ENCODE assay signal across 8 cellular contexts in genomic region chr1:18927654-18928272, GRCh38. TPM values are rescaled to one million over a fixed set of nuclear protein-coding genes. Genes with fewer than 3 reads are reported as not detected.
DNase-seq lines count a peak whose midpoint lies in the region; ATAC-seq and TF ChIP-seq lines count a peak whose summit lies in the region.

No MANE protein-coding gene starts in this region.

- no peak for TF ChIP-seq CTCF in heart left ventricle (IDR thresholded peaks at IDR 0.05)
- no peak for TF ChIP-seq CTCF in NB4 (IDR thresholded peaks at IDR 0.05; ENCODE audit: low read depth, low read length)
- no peak for TF ChIP-seq CTCF in mesothelial cell of epicardium (IDR thresholded peaks at IDR 0.05; ENCODE audit: unreplicated experiment)

- H3K9me3 ChIP-seq in heart left ventricle: no peaks in the 10 kb centered on the region

- peaks cover 9% of the 10 kb centered on the region for H3K36me3 Mint-ChIP-seq in activated T-helper 2 cell treated with anti-CD3 and anti-CD28 coated beads, Interferon-gamma antibody, Interleukin-2, Interleukin-4, amounts not matched to agents 10 μg/mL and 5 μg/mL and 100 μg/mL, durations not matched to agents 14 hours and 24 hours and 36 hours (ENCODE audit: low read depth)
- H3K36me3 Mint-ChIP-seq in mesothelial cell of epicardium: peaks cover 1% of the 10 kb centered on the region

- peak overlapping the region; percentile 83 for H3K4me3 Mint-ChIP-seq in activated T-helper 2 cell treated with anti-CD3 and anti-CD28 coated beads, Interferon-gamma antibody, Interleukin-2, Interleukin-4, amounts not matched to agents 10 μg/mL and 5 μg/mL and 100 μg/mL, durations not matched to agents 14 hours and 24 hours and 36 hours (ENCODE audit: low read depth)
- no peak overlapping the region for H3K4me3 Mint-ChIP-seq in mesothelial cell of epicardium

- H3K4me1 Mint-ChIP-seq in activated T-helper 2 cell treated with anti-CD3 and anti-CD28 coated beads, Interferon-gamma antibody, Interleukin-2, Interleukin-4, amounts not matched to agents 10 μg/mL and 5 μg/mL and 100 μg/mL, durations not matched to agents 14 hours and 24 hours and 36 hours (ENCODE audit: low read depth): peaks cover 73% of the 10 kb centered on the region
- H3K4me1 Mint-ChIP-seq in mesothelial cell of epicardium: peaks cover 31% of the 10 kb centered on the region

- H3K9me3 Mint-ChIP-seq in activated T-helper 2 cell treated with anti-CD3 and anti-CD28 coated beads, Interferon-gamma antibody, Interleukin-2, Interleukin-4, amounts not matched to agents 10 μg/mL and 5 μg/mL and 100 μg/mL, durations not matched to agents 14 hours and 24 hours and 36 hours: no peaks in the 10 kb centered on the region
- H3K9me3 Mint-ChIP-seq in mesothelial cell of epicardium: peaks cover 3% of the 10 kb centered on the region

- H3K4me3 ChIP-seq in heart left ventricle: peak overlapping the region in 2 of 12 donors; percentile 31 to 46
- H3K4me3 ChIP-seq in NB4 (ENCODE audit: low read depth, low read length): no peak overlapping the region

- H3K36me3 ChIP-seq in heart left ventricle: no peaks in the 10 kb centered on the region

- 57 to 84% (median 68%) methylated on average over 12 of the region's 12 CpGs for WGBS in heart left ventricle, 4 donors

- peak overlapping the region; percentile 96 for H3K27ac Mint-ChIP-seq in activated T-helper 2 cell treated with anti-CD3 and anti-CD28 coated beads, Interferon-gamma antibody, Interleukin-2, Interleukin-4, amounts not matched to agents 10 μg/mL and 5 μg/mL and 100 μg/mL, durations not matched to agents 14 hours and 24 hours and 36 hours
- H3K27ac Mint-ChIP-seq in mesothelial cell of epicardium: peak overlapping the region; percentile 13

- no peaks in the 10 kb centered on the region for H3K27me3 Mint-ChIP-seq in activated T-helper 2 cell treated with anti-CD3 and anti-CD28 coated beads, Interferon-gamma antibody, Interleukin-2, Interleukin-4, amounts not matched to agents 10 μg/mL and 5 μg/mL and 100 μg/mL, durations not matched to agents 14 hours and 24 hours and 36 hours (ENCODE audit: low read depth)
- no peaks in the 10 kb centered on the region for H3K27me3 Mint-ChIP-seq in mesothelial cell of epicardium (ENCODE audit: low read depth)

- DNase-seq in heart left ventricle: no peak
- DNase-seq in cardiac septum (ENCODE audit: low spot score): no peak
- peak; percentile 93 for DNase-seq in NB4 (ENCODE audit: low read depth)
- peak; percentile 53 for DNase-seq in activated T-helper 2 cell treated with anti-CD3 and anti-CD28 coated beads, Interferon-gamma antibody, Interleukin-2, Interleukin-4, amounts not matched to agents 10 μg/mL and 5 μg/mL and 100 μg/mL, durations not matched to agents 14 hours and 24 hours and 36 hours (ENCODE audit: low spot score)
- no peak for DNase-seq in mesothelial cell of epicardium (ENCODE audit: low spot score in 2 of 2, unreplicated experiment in 2 of 2)
- DNase-seq in HCEC 1CT: no peak
- DNase-seq in posterior vena cava (ENCODE audit: low spot score): no peak
- no peak for DNase-seq in iPS-NIHi11 (ENCODE audit: low spot score)

- intact Hi-C loops in heart left ventricle (cut with DNase I) (no loop called here), cardiac septum (cut with DNase I) (loop anchor here (2.0 kb wide), 1 partner anchor 21 kb away; no protein-coding TSS in a partner anchor), posterior vena cava (cut with DNase I) (no loop called here)
- intact Hi-C loops in activated T-helper 2 cell treated with anti-CD3 and anti-CD28 coated beads, Interferon-gamma antibody, Interleukin-2, Interleukin-4, amounts not matched to agents 10 μg/mL and 5 μg/mL and 100 μg/mL, durations not matched to agents 14 hours and 24 hours and 36 hours (cut with micrococcal nuclease): loop anchor here (1.0 kb wide), 1 partner anchor 21 kb away; no protein-coding TSS in a partner anchor

- no peak for TF ChIP-seq POLR2A in heart left ventricle (IDR thresholded peaks at IDR 0.05)
- no peak for TF ChIP-seq POLR2A in NB4 (IDR thresholded peaks at IDR 0.05; ENCODE audit: extremely low read depth, insufficient read length)

- H3K4me1 ChIP-seq in heart left ventricle: peaks cover 17 to 61% (median 53%) of the 10 kb centered on the region in 12 donors

- peak overlapping the region in 11 of 12 donors; percentile 75 to 97 (median 89) for H3K27ac ChIP-seq in heart left ventricle

- H3K27me3 ChIP-seq in heart left ventricle: no peaks in the 10 kb centered on the region

- no peak for ATAC-seq in heart left ventricle

RNA-seq across cellular contexts. Expression of gene ALDH4A1, which starts 25.4 kb away (rescaled TPM):
- total RNA-seq in heart left ventricle (10 to 100 TPM; 20.8 to 57.6 (median 30.6) TPM), cardiac septum (50.3 TPM), mesothelial cell of epicardium (10.7 to 11.5 TPM (median 11.5 TPM) in 3 replicates), posterior vena cava (10 to 100 TPM in 1 of 2 donors, 1 to 10 TPM in 1; 8.5 to 17.0 TPM)
- polyA plus RNA-seq in heart left ventricle: 10 to 100 TPM; 22.0 to 33.3 TPM
- 4.4 and 5.0 TPM in 2 replicates for total RNA-seq in activated T-helper 2 cell treated with anti-CD3 and anti-CD28 coated beads, Interferon-gamma antibody, Interleukin-2, Interleukin-4, amounts not matched to agents 10 μg/mL and 5 μg/mL and 100 μg/mL, durations not matched to agents 14 hours and 24 hours and 36 hours

RNA-seq across cellular contexts. Expression of gene IFFO2, which starts 28.7 kb away (rescaled TPM):
- total RNA-seq in heart left ventricle (1 to 10 TPM; 3.1 to 9.0 (median 5.3) TPM), cardiac septum (4.6 TPM), mesothelial cell of epicardium (7.8 to 10.4 TPM (median 9.1 TPM) in 3 replicates), posterior vena cava (10 to 100 TPM; 12.1 to 12.2 TPM)
- 1 to 10 TPM; 2.5 to 3.9 TPM for polyA plus RNA-seq in heart left ventricle
- 48.5 and 49.4 TPM in 2 replicates for total RNA-seq in activated T-helper 2 cell treated with anti-CD3 and anti-CD28 coated beads, Interferon-gamma antibody, Interleukin-2, Interleukin-4, amounts not matched to agents 10 μg/mL and 5 μg/mL and 100 μg/mL, durations not matched to agents 14 hours and 24 hours and 36 hours

Comparison
In these comparisons a context has a peak if more than half of its experiments do, and no peak if none do; other contexts are left out.
1. intact Hi-C loops: an anchor here in cardiac septum (2.0 kb wide) and activated T-helper 2 cell treated with anti-CD3 and anti-CD28 coated beads, Interferon-gamma antibody, Interleukin-2, Interleukin-4, amounts not matched to agents 10 μg/mL and 5 μg/mL and 100 μg/mL, durations not matched to agents 14 hours and 24 hours and 36 hours (1.0 kb wide); none called in heart left ventricle and posterior vena cava.
2. DNase-seq: peak in NB4 (single experiment) and activated T-helper 2 cell treated with anti-CD3 and anti-CD28 coated beads, Interferon-gamma antibody, Interleukin-2, Interleukin-4, amounts not matched to agents 10 μg/mL and 5 μg/mL and 100 μg/mL, durations not matched to agents 14 hours and 24 hours and 36 hours (single experiment); none in heart left ventricle (0 of 5), cardiac septum (single experiment), mesothelial cell of epicardium (0 of 2), HCEC 1CT (single experiment), posterior vena cava (single experiment) and iPS-NIHi11 (single experiment).